22 cellular contexts compared by ENCODE assay signal in genomic region chr15:51634591-51635198, GRCh38.
DNase-seq lines count a peak whose midpoint lies in the region; ATAC-seq lines count a peak whose summit lies in the region.
"Had no signal": no experiment of that assay in that cellular context is flagged by ENCODE, and none has a peak within 500 bp of the region (broad histone marks: within the 10 kb centered on the region; RNA-seq: fewer than 3 reads in every experiment).

No MANE protein-coding gene starts in this region.

- no peaks in the 10 kb centered on the region for H3K9me3 Mint-ChIP-seq in activated naive CD8-positive, alpha-beta T cell treated with anti-CD3 and anti-CD28 coated beads, Interleukin-2, amount 50 U/mL, for 24 hours
- H3K9me3 Mint-ChIP-seq in stimulated activated naive CD8-positive, alpha-beta T cell treated with anti-CD3 and anti-CD28 coated beads, Interleukin-15, amount 100 ng/mL, for 72 hours: no peaks in the 10 kb centered on the region
- H3K9me3 Mint-ChIP-seq: activated naive CD4-positive, alpha-beta T cell treated with anti-CD3 and anti-CD28 coated beads, Interleukin-2, amount 50 U/mL, for 24 hours; CD4-positive, alpha-beta T cell; central memory CD8-positive, alpha-beta T cell; nephron progenitor cell had no signal

- no peak overlapping the region for H3K4me3 ChIP-seq in effector memory CD4-positive, alpha-beta T cell (ENCODE audit: insufficient read depth, low read depth, low read length, poor library complexity, severe bottlenecking)
- H3K4me3 ChIP-seq: SJCRH30 had no signal

- no peak overlapping the region for H3K27ac Mint-ChIP-seq in activated naive CD8-positive, alpha-beta T cell treated with anti-CD3 and anti-CD28 coated beads, Interleukin-2, amount 50 U/mL, for 24 hours
- peak overlapping the region in 1 of 2 donors; percentile 3 for H3K27ac Mint-ChIP-seq in stimulated activated naive CD8-positive, alpha-beta T cell treated with anti-CD3 and anti-CD28 coated beads, Interleukin-15, amount 100 ng/mL, for 72 hours
- H3K27ac Mint-ChIP-seq: activated naive CD4-positive, alpha-beta T cell treated with anti-CD3 and anti-CD28 coated beads, Interleukin-2, amount 50 U/mL, for 24 hours; CD4-positive, alpha-beta T cell; nephron progenitor cell; progenitor cell of endocrine pancreas had no signal

- H3K27me3 ChIP-seq in effector memory CD4-positive, alpha-beta T cell (replicated peaks; ENCODE audit: control insufficient read depth, insufficient read depth, low read length, poor library complexity, severe bottlenecking): no peaks in the 10 kb centered on the region

- no peaks in the 10 kb centered on the region for H3K36me3 Mint-ChIP-seq in activated naive CD8-positive, alpha-beta T cell treated with anti-CD3 and anti-CD28 coated beads, Interleukin-2, amount 50 U/mL, for 24 hours (ENCODE audit: low read depth)
- H3K36me3 Mint-ChIP-seq: activated naive CD4-positive, alpha-beta T cell treated with anti-CD3 and anti-CD28 coated beads, Interleukin-2, amount 50 U/mL, for 24 hours had no signal

- H3K4me1 ChIP-seq in effector memory CD4-positive, alpha-beta T cell (ENCODE audit: control insufficient read depth, insufficient read depth, low read length, poor library complexity, severe bottlenecking): no peaks in the 10 kb centered on the region
- H3K4me1 ChIP-seq: foreskin keratinocyte, SJCRH30 had no signal

- no peak overlapping the region for H3K27ac ChIP-seq in effector memory CD4-positive, alpha-beta T cell (ENCODE audit: insufficient read depth, low read length, poor library complexity, severe bottlenecking)
- H3K27ac ChIP-seq: foreskin keratinocyte, SJCRH30 had no signal

- peak; percentile 11 for DNase-seq in stimulated activated CD4-positive, alpha-beta T cell treated with anti-CD3 and anti-CD28 coated beads, Interleukin-1b, Interleukin-23, amount 100 ng/mL, for 48 hours
- DNase-seq in stimulated activated CD4-positive, alpha-beta T cell treated with anti-CD3 and anti-CD28 coated beads, Interleukin-2, amount 100 ng/mL, for 24 hours: no peak
- DNase-seq in MV-4-11 (lab: John Stamatoyannopoulos, UW): peak; percentile 97
- DNase-seq in activated naive CD8-positive, alpha-beta T cell treated with anti-CD3 and anti-CD28 coated beads, Interleukin-2, amount 50 U/mL, for 24 hours: no peak
- DNase-seq in stimulated activated naive CD8-positive, alpha-beta T cell treated with anti-CD3 and anti-CD28 coated beads, Interleukin-15, amount 100 ng/mL, for 72 hours: peak in 1 of 2 donors; percentile 43
- DNase-seq in effector memory CD4-positive, alpha-beta T cell: no peak
- no peak for DNase-seq in DMS79 (lab: John Stamatoyannopoulos, UW)
- no peak for DNase-seq in NCI-H2196 (lab: John Stamatoyannopoulos, UW; ENCODE audit: unreplicated experiment)
- DNase-seq: CD4-positive, alpha-beta T cell; DMS53; foreskin keratinocyte; NCI-H2107; NCI-H510A treated with DMSO at 0.1 percent for 48 hours; nephron progenitor cell; NK-92 treated with Interleukin-12 subunit alpha and Interleukin-12 subunit beta, amount 100 ng/mL, for 24 hours; SJCRH30; stimulated activated naive CD4-positive, alpha-beta T cell; T-helper 1 cell had no signal

- peak; percentile 46 for ATAC-seq in activated naive CD8-positive, alpha-beta T cell treated with anti-CD3 and anti-CD28 coated beads, Interleukin-2, amount 50 U/mL, for 24 hours
- peak; percentile 83 for ATAC-seq in stimulated activated naive CD8-positive, alpha-beta T cell treated with anti-CD3 and anti-CD28 coated beads, Interleukin-15, amount 100 ng/mL, for 72 hours
- ATAC-seq: foreskin keratinocyte, Panc1 had no signal

- H3K4me3 Mint-ChIP-seq in activated naive CD8-positive, alpha-beta T cell treated with anti-CD3 and anti-CD28 coated beads, Interleukin-2, amount 50 U/mL, for 24 hours: no peak overlapping the region
- no peak overlapping the region for H3K4me3 Mint-ChIP-seq in stimulated activated naive CD8-positive, alpha-beta T cell treated with anti-CD3 and anti-CD28 coated beads, Interleukin-15, amount 100 ng/mL, for 72 hours
- H3K4me3 Mint-ChIP-seq: activated naive CD4-positive, alpha-beta T cell treated with anti-CD3 and anti-CD28 coated beads, Interleukin-2, amount 50 U/mL, for 24 hours; CD4-positive, alpha-beta T cell; central memory CD8-positive, alpha-beta T cell; nephron progenitor cell had no signal

- peaks cover 3% of the 10 kb centered on the region for H3K27me3 Mint-ChIP-seq in activated naive CD8-positive, alpha-beta T cell treated with anti-CD3 and anti-CD28 coated beads, Interleukin-2, amount 50 U/mL, for 24 hours
- H3K27me3 Mint-ChIP-seq in stimulated activated naive CD8-positive, alpha-beta T cell treated with anti-CD3 and anti-CD28 coated beads, Interleukin-15, amount 100 ng/mL, for 72 hours: no peaks in the 10 kb centered on the region

- peaks cover 6% of the 10 kb centered on the region for H3K4me1 Mint-ChIP-seq in activated naive CD8-positive, alpha-beta T cell treated with anti-CD3 and anti-CD28 coated beads, Interleukin-2, amount 50 U/mL, for 24 hours
- peaks cover 9% of the 10 kb centered on the region for H3K4me1 Mint-ChIP-seq in stimulated activated naive CD8-positive, alpha-beta T cell treated with anti-CD3 and anti-CD28 coated beads, Interleukin-15, amount 100 ng/mL, for 72 hours
- H3K4me1 Mint-ChIP-seq: activated naive CD4-positive, alpha-beta T cell treated with anti-CD3 and anti-CD28 coated beads, Interleukin-2, amount 50 U/mL, for 24 hours; nephron progenitor cell had no signal

- no peaks in the 10 kb centered on the region for H3K9me3 ChIP-seq in effector memory CD4-positive, alpha-beta T cell (ENCODE audit: control insufficient read depth, low read length)
- H3K9me3 ChIP-seq: SJCRH30 had no signal

- no peaks in the 10 kb centered on the region for H3K36me3 ChIP-seq in effector memory CD4-positive, alpha-beta T cell (ENCODE audit: control insufficient read depth, insufficient read depth, low read length)
- H3K36me3 ChIP-seq: SJCRH30 had no signal

Comparison
In these comparisons a context has a peak if more than half of its experiments do, and no peak if none do; other contexts are left out.
1. DNase-seq: peak in stimulated activated CD4-positive, alpha-beta T cell treated with anti-CD3 and anti-CD28 coated beads, Interleukin-1b, Interleukin-23, amount 100 ng/mL, for 48 hours (single experiment) and MV-4-11 (single experiment); none in stimulated activated CD4-positive, alpha-beta T cell treated with anti-CD3 and anti-CD28 coated beads, Interleukin-2, amount 100 ng/mL, for 24 hours (0 of 2), activated naive CD8-positive, alpha-beta T cell treated with anti-CD3 and anti-CD28 coated beads, Interleukin-2, amount 50 U/mL, for 24 hours (single experiment), effector memory CD4-positive, alpha-beta T cell (0 of 3), DMS79 (single experiment) and NCI-H2196 (single experiment).